9 cellular contexts compared by ENCODE assay signal in genomic region chrX:81259008-81259713, GRCh38. TPM values are rescaled to one million over a fixed set of nuclear protein-coding genes. Genes with fewer than 3 reads are reported as not detected.
DNase-seq lines count a peak whose midpoint lies in the region; ATAC-seq and TF ChIP-seq lines count a peak whose summit lies in the region.
"Had no signal": no experiment of that assay in that cellular context is flagged by ENCODE, and none has a peak within 500 bp of the region (broad histone marks: within the 10 kb centered on the region; RNA-seq: fewer than 3 reads in every experiment).

No MANE protein-coding gene starts in this region.

- peak overlapping the region; percentile 91 for H3K18ac ChIP-seq in IMR-90 (ENCODE audit: low read depth, low read length)

- in situ Hi-C loops in IMR-90 (cut with MboI; ENCODE audit: low sequenced_read_pairs), result no loop called here

- H2AFZ ChIP-seq in IMR-90 (replicated peaks; ENCODE audit: low read length, poor library complexity), result no peak overlapping the region

- H3K9me1 ChIP-seq in IMR-90 (ENCODE audit: insufficient read depth, low read length), result no peaks in the 10 kb centered on the region; the same call in 1 of the 2 replicates

- H3K9ac ChIP-seq in IMR-90 (ENCODE audit: low read depth, low read length), result peak overlapping the region; percentile 52; the same call in 1 of the 2 replicates

- WGBS in IMR-90 (ENCODE audit: extremely low coverage in 2 of 2, insufficient read length in 1 of 2), 2 experiments, result no CpG with 5 or more reads among the region's 1 CpG

- peak overlapping the region; percentile 58; the same call in 1 of the 2 replicates for H2BK20ac ChIP-seq in IMR-90 (ENCODE audit: low read depth, low read length)

- ATAC-seq in IMR-90 (ENCODE audit: low read depth) (peak; percentile 82), memory B cell (ENCODE audit: low read depth) (no peak), thoracic aorta (ENCODE audit: insufficient number of reproducible peaks, low FRiP score, low read depth) (no peak), HG03025 (IDR thresholded peaks at IDR 0.05; ENCODE audit: low FRiP score, unreplicated experiment) (no peak), HG02610 (IDR thresholded peaks at IDR 0.05; ENCODE audit: unreplicated experiment) (no peak), HG03175 (IDR thresholded peaks at IDR 0.05; ENCODE audit: unreplicated experiment) (no peak)

- POLR2A ChIA-PET in IMR-90 (lab: Charles Lee; ENCODE audit: unreplicated experiment), result interaction anchor here (0.6 to 0.8 kb wide), 2 partner anchors 27 to 57 kb away, joined by 3 read pairs; partner anchors contain the start of genes HMGN5 and SH3BGRL

- intact Hi-C loops in IMR-90 (cut with micrococcal nuclease), result loop anchor here (1.0 kb wide), 1 partner anchor 57 kb away; the partner anchor contains the start of gene SH3BGRL

- H3K27me3 Mint-ChIP-seq in memory B cell, result no peaks in the 10 kb centered on the region
- H3K27me3 Mint-ChIP-seq: central memory CD8-positive, alpha-beta T cell had no signal

- H3K56ac ChIP-seq in IMR-90 (ENCODE audit: extremely low read depth, insufficient read depth, low read length), result peak overlapping the region; percentile 81

- H3K4me3 ChIP-seq in IMR-90 (ENCODE audit: insufficient read depth, low read depth, low read length), result no peak overlapping the region
- no peak overlapping the region for H3K4me3 ChIP-seq in choroid plexus epithelial cell (ENCODE audit: low read depth, low read length)
- H3K4me3 ChIP-seq in thoracic aorta, result no peak overlapping the region
- H3K4me3 ChIP-seq: heart right ventricle had no signal

- H2BK5ac ChIP-seq in IMR-90 (ENCODE audit: low read depth, low read length, poor library complexity, severe bottlenecking), result peak overlapping the region; percentile 92

- no peak for TF ChIP-seq RAD21 in IMR-90 (IDR thresholded peaks at IDR 0.05; ENCODE audit: low read length)

- no peak for TF ChIP-seq POLR2A in IMR-90 (IDR thresholded peaks at IDR 0.05; ENCODE audit: low read depth, low read length)

- peak overlapping the region; percentile 86 for H3K14ac ChIP-seq in IMR-90 (replicated peaks; ENCODE audit: low read depth, low read length)

- 0 out of 2 replicates have a peak, but pooled peaks cover 2% of the 10 kb centered on the region for H3K4me1 ChIP-seq in IMR-90 (ENCODE audit: control insufficient read depth, insufficient read depth, low read length)
- peaks cover 14 to 40% of the 10 kb centered on the region in 2 donors for H3K4me1 ChIP-seq in thoracic aorta (ENCODE audit: control insufficient read depth in 1 of 2, low read depth in 2 of 2)

- peak overlapping the region; percentile 71 to 86; a peak in 3 of 4 replicates for H4K8ac ChIP-seq in IMR-90 (ENCODE audit: low read depth in 2 of 2, low read length in 2 of 2)

- peak overlapping the region; percentile 63; the same call in 1 of the 2 replicates for H4K5ac ChIP-seq in IMR-90 (ENCODE audit: low read depth, low read length)

- peaks cover 4 to 15% of the 10 kb centered on the region in 2 experiments; a peak in 3 of 4 replicates for H3K79me1 ChIP-seq in IMR-90 (ENCODE audit: low read depth in 1 of 2, low read length in 2 of 2)

- H3K36me3 ChIP-seq in IMR-90 (ENCODE audit: control insufficient read depth, insufficient read depth, low read length), result no peaks in the 10 kb centered on the region
- no peaks in the 10 kb centered on the region for H3K36me3 ChIP-seq in thoracic aorta
- H3K36me3 ChIP-seq: heart right ventricle had no signal

- dilution Hi-C loops in IMR-90 (cut with HindIII; ENCODE audit: low sequenced_read_pairs, unreplicated experiment), result no loop called here

- H2AK5ac ChIP-seq in IMR-90 (ENCODE audit: low read depth, low read length), result peak overlapping the region; percentile 23; the same call in 1 of the 2 replicates

- TF ChIP-seq CTCF in IMR-90 (conservative IDR thresholded peaks at IDR 0.05; ENCODE audit: low read depth, low read length) (no peak), choroid plexus epithelial cell (conservative IDR thresholded peaks at IDR 0.05; ENCODE audit: low read depth, low read length) (no peak), thoracic aorta (IDR thresholded peaks at IDR 0.05) (no peak)

- peak overlapping the region; percentile 75; the same call in 1 of the 2 replicates for H3K4me2 ChIP-seq in IMR-90 (ENCODE audit: low read depth, low read length)

- peaks cover 5% of the 10 kb centered on the region for H3K36me3 Mint-ChIP-seq in memory B cell

- peaks cover 10% of the 10 kb centered on the region for H3K4me1 Mint-ChIP-seq in memory B cell

- H3K27ac Mint-ChIP-seq in memory B cell, result peak overlapping the region; percentile 31

- CTCF ChIA-PET in IMR-90 (lab: Yijun Ruan, JAX), result interaction anchor here (0.7 kb wide), 1 partner anchor 67 kb away, joined by 3 read pairs; no protein-coding TSS in a partner anchor

- no peaks in the 10 kb centered on the region for H3K9me3 ChIP-seq in IMR-90 (ENCODE audit: control insufficient read depth, insufficient read depth, low read length)
- H3K9me3 ChIP-seq in thoracic aorta, result no peaks in the 10 kb centered on the region
- H3K9me3 ChIP-seq: heart right ventricle had no signal

- no peaks in the 10 kb centered on the region for H4K20me1 ChIP-seq in IMR-90 (ENCODE audit: insufficient read depth, low read length)

- H3K27me3 ChIP-seq in IMR-90 (ENCODE audit: control insufficient read depth, insufficient read depth, low read length) (no peaks in the 10 kb centered on the region), thoracic aorta (replicated peaks; ENCODE audit: insufficient read depth) (no peaks in the 10 kb centered on the region)
- H3K27me3 ChIP-seq: heart right ventricle had no signal

- peak overlapping the region; percentile 86 for H3K23ac ChIP-seq in IMR-90 (ENCODE audit: low read depth, low read length)

- H3K27ac ChIP-seq in IMR-90 (ENCODE audit: insufficient read depth, low read length) (peak overlapping the region; percentile 54; the same call in 1 of the 2 replicates), thoracic aorta (peak overlapping the region; percentile 76 to 84)

- H3K9me3 Mint-ChIP-seq in memory B cell, result no peaks in the 10 kb centered on the region
- H3K9me3 Mint-ChIP-seq: central memory CD8-positive, alpha-beta T cell had no signal

- TSS peak; percentile 24 for BruUV-seq in IMR-90 (replicated peaks; lab: Mats Ljungman, UMichigan)

- peak overlapping the region; percentile 49; the same call in 1 of the 3 replicates for H2BK15ac ChIP-seq in IMR-90 (ENCODE audit: low read depth, low read length)

- H3K4ac ChIP-seq in IMR-90 (ENCODE audit: low read depth, low read length), result peak overlapping the region; percentile 78; the same call in 1 of the 2 replicates

- H4K91ac ChIP-seq in IMR-90 (ENCODE audit: insufficient read depth, low read depth, low read length), result peak overlapping the region; percentile 77

- peak overlapping the region; percentile 87 for H2BK120ac ChIP-seq in IMR-90 (ENCODE audit: low read depth, low read length)

- peak; percentile 67 for DNase-seq in IMR-90
- DNase-seq in choroid plexus epithelial cell (ENCODE audit: low read depth), result peak; percentile 73
- no peak for DNase-seq in memory B cell (ENCODE audit: low spot score in 2 of 2)
- DNase-seq in thoracic aorta (ENCODE audit: low spot score), result no peak

- H3K4me3 Mint-ChIP-seq in memory B cell, result no peak overlapping the region
- H3K4me3 Mint-ChIP-seq: central memory CD8-positive, alpha-beta T cell had no signal

- no peak overlapping the region for H2AK9ac ChIP-seq in IMR-90 (replicated peaks; ENCODE audit: low read depth, low read length, poor library complexity)

TF ChIP-seq in IMR-90, 13 proteins besides CTCF, POLR2A, EP300 and RAD21 (continues in another document):
- no peak for TF ChIP-seq RCOR1 (IDR thresholded peaks at IDR 0.05; ENCODE audit: insufficient replicate concordance, low read length)
- TF ChIP-seq NFE2L2 (IDR thresholded peaks at IDR 0.05; ENCODE audit: low read depth, low read length), result no peak
- no peak for TF ChIP-seq MXI1 (IDR thresholded peaks at IDR 0.05; ENCODE audit: borderline replicate concordance, low read depth, low read length)
- TF ChIP-seq BHLHE40 (IDR thresholded peaks at IDR 0.05; ENCODE audit: low read depth, low read length), result no peak
- no peak for TF ChIP-seq FOS (IDR thresholded peaks at IDR 0.05; ENCODE audit: low read depth, low read length)
- no peak for TF ChIP-seq CEBPB (IDR thresholded peaks at IDR 0.05; ENCODE audit: low read depth, low read length)
- TF ChIP-seq, protein P1, sequence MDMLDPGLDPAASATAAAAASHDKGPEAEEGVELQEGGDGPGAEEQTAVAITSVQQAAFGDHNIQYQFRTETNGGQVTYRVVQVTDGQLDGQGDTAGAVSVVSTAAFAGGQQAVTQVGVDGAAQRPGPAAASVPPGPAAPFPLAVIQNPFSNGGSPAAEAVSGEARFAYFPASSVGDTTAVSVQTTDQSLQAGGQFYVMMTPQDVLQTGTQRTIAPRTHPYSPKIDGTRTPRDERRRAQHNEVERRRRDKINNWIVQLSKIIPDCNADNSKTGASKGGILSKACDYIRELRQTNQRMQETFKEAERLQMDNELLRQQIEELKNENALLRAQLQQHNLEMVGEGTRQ (IDR thresholded peaks at IDR 0.05; ENCODE audit: low read depth, low read length), result no peak
- TF ChIP-seq SMC3 (IDR thresholded peaks at IDR 0.05; ENCODE audit: low read depth, low read length), result no peak
- no peak for TF ChIP-seq MAFK (IDR thresholded peaks at IDR 0.05; ENCODE audit: low read depth, low read length)
- TF ChIP-seq, protein P2, sequence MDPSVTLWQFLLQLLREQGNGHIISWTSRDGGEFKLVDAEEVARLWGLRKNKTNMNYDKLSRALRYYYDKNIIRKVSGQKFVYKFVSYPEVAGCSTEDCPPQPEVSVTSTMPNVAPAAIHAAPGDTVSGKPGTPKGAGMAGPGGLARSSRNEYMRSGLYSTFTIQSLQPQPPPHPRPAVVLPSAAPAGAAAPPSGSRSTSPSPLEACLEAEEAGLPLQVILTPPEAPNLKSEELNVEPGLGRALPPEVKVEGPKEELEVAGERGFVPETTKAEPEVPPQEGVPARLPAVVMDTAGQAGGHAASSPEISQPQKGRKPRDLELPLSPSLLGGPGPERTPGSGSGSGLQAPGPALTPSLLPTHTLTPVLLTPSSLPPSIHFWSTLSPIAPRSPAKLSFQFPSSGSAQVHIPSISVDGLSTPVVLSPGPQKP (IDR thresholded peaks at IDR 0.05; ENCODE audit: borderline replicate concordance, low read depth, low read length), result no peak
- TF ChIP-seq CHD1 (IDR thresholded peaks at IDR 0.05; ENCODE audit: low read depth, low read length), result no peak
- TF ChIP-seq RFX5 (IDR thresholded peaks at IDR 0.05; ENCODE audit: low read depth, low read length), result no peak

RNA-seq across cellular contexts. Expression of gene SH3BGRL, which starts 57.3 kb away (rescaled TPM):
- 50.7 and 53.0 TPM in 2 replicates for total RNA-seq in IMR-90 (2012; rRNA removed)
- 95.5 and 110 TPM in 2 replicates for polyA plus RNA-seq in IMR-90 (2012; rRNA removed)
- polyA plus RNA-seq in IMR-90 (2012; cell fraction: cytosol; rRNA removed), result 19.8 and 37.6 TPM in 2 replicates
- 2.4 and 28.1 TPM in 2 replicates for polyA plus RNA-seq in IMR-90 (2012; cell fraction: nucleus; rRNA removed; ENCODE audit: low replicate concordance)
- 100 to 1,000 TPM; 196 to 218 TPM for total RNA-seq in thoracic aorta

RNA-seq across cellular contexts. Expression of gene HMGN5, which starts 57.4 kb away (rescaled TPM):
- total RNA-seq in IMR-90 (2012; rRNA removed) (0.72 and 0.83 TPM in 2 replicates), thoracic aorta (1 to 10 TPM; 5.5 to 7.3 TPM)
- 3.4 TPM in 2 replicates for polyA plus RNA-seq in IMR-90 (2012; rRNA removed)
- 0.63 and 1.1 TPM in 2 replicates for polyA plus RNA-seq in IMR-90 (2012; cell fraction: cytosol; rRNA removed)
- polyA plus RNA-seq in IMR-90 (2012; cell fraction: nucleus; rRNA removed; ENCODE audit: low replicate concordance), result 0.10 and 1.1 TPM in 2 replicates

Comparison
In these comparisons a context has a peak if more than half of its experiments do, and no peak if none do; other contexts are left out.
1. DNase-seq: peak in IMR-90 (single experiment) and choroid plexus epithelial cell (single experiment); none in memory B cell (0 of 2) and thoracic aorta (single experiment).